In the genomic region with DNA sequence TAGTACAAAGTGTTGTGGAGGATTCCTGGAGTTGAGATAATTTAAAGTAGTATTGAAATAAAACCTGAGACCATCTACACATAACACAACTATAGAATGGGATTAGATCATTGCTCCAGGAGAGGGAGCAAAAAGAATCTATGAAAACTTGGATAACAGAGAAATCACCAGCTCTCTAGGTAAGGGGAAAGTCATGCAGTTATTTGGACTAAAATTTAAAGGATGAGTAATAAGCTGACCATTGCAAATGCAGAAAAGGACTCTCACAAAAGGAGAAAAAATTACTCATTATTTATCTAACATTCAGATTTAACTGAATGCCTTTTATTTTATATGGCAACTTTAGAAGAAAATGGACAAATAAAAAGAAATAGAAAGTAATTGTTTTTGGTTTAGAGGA, we compare ENCODE assay signal across 17 cellular contexts.
A peak's percentile ranks its signal among the peaks of the same experiment; 100 is the strongest.
DNase-seq lines count a peak whose midpoint lies in the region; ATAC-seq and TF ChIP-seq lines count a peak whose summit lies in the region.
"Had no signal": no experiment of that assay in that cellular context is flagged by ENCODE, and none has a peak within 500 bp of the region (broad histone marks: within the 10 kb centered on the region; RNA-seq: fewer than 3 reads in every experiment).

No MANE protein-coding gene starts in this region.

- no peaks in the 10 kb centered on the region for H3K36me3 ChIP-seq in GM23338 (ENCODE audit: insufficient read depth)
- no peaks in the 10 kb centered on the region for H3K36me3 ChIP-seq in trophoblast cell (ENCODE audit: control insufficient read depth in 1 of 2, insufficient read depth in 2 of 2, low read length in 2 of 2)
- H3K36me3 ChIP-seq: BE2C, BLaER1 had no signal

- no peak overlapping the region for H3K18ac ChIP-seq in trophoblast cell (ENCODE audit: low read length)

- DNase-seq in GM23338 (ENCODE audit: low spot score) (no peak), kidney glomerular epithelial cell (lab: John Stamatoyannopoulos, UW) (peak; percentile 12), trophoblast cell (no peak)
- DNase-seq: 8988T; ACHN; BE2C; C1 segment of cervical spinal cord; Caco-2; Calu3; CD4-positive, alpha-beta memory T cell; CD4-positive, CD25-positive, alpha-beta regulatory T cell; DMS79 treated with DMSO at 0.1 percent for 48 hours; GF-D8 had no signal

- H3K4me1 ChIP-seq in GM23338 (ENCODE audit: insufficient read depth): peaks cover 6% of the 10 kb centered on the region; the same call in 1 of the 2 replicates
- no peaks in the 10 kb centered on the region for H3K4me1 ChIP-seq in trophoblast cell (ENCODE audit: control insufficient read depth in 1 of 2, insufficient read depth in 2 of 2, low read length in 2 of 2)
- H3K4me1 ChIP-seq: BE2C, BLaER1, Caco-2 had no signal

- peaks cover 3% of the 10 kb centered on the region; the same call in 1 of the 3 replicates for H3K9me3 Mint-ChIP-seq in GM23338

- H3K4me3 ChIP-seq in GM23338 (no peak overlapping the region), trophoblast cell (ENCODE audit: low read depth, low read length) (no peak overlapping the region)
- H3K4me3 ChIP-seq: BLaER1 had no signal

- H3K27me3 ChIP-seq in GM23338 (ENCODE audit: insufficient read depth) (no peaks in the 10 kb centered on the region), trophoblast cell (ENCODE audit: insufficient read depth, low read length) (no peaks in the 10 kb centered on the region)
- H3K27me3 ChIP-seq: BE2C, BLaER1 had no signal

- H3F3A ChIP-seq in GM23338 (replicated peaks; ENCODE audit: low read depth): no peaks in the 10 kb centered on the region

- ATAC-seq in GM23338 (no peak), GM18498 (IDR thresholded peaks at IDR 0.05; ENCODE audit: unreplicated experiment) (no peak), HG02938 (IDR thresholded peaks at IDR 0.05; ENCODE audit: unreplicated experiment) (no peak)

- H3K9me2 ChIP-seq in GM23338 (ENCODE audit: insufficient read depth): no peaks in the 10 kb centered on the region

- no peak overlapping the region for H2BK120ac ChIP-seq in trophoblast cell (ENCODE audit: insufficient read depth, low read length, poor library complexity)

- no peak overlapping the region for H3K23ac ChIP-seq in trophoblast cell (ENCODE audit: low read length)

- no peak overlapping the region for H2AK5ac ChIP-seq in trophoblast cell (ENCODE audit: low read length)

- H3K79me1 ChIP-seq in trophoblast cell (ENCODE audit: low read length): no peaks in the 10 kb centered on the region

- H3K27ac Mint-ChIP-seq in GM23338: no peak overlapping the region
- H3K27ac Mint-ChIP-seq: CD14-positive monocyte; CD4-positive, alpha-beta memory T cell; CD4-positive, CD25-positive, alpha-beta regulatory T cell had no signal

- peaks cover 6% of the 10 kb centered on the region; the same call in 2 of the 3 replicates for H3K36me3 Mint-ChIP-seq in GM23338 (ENCODE audit: low read depth)
- H3K36me3 Mint-ChIP-seq: CD14-positive monocyte; CD4-positive, alpha-beta memory T cell; CD4-positive, CD25-positive, alpha-beta regulatory T cell had no signal

- no peak overlapping the region for H4K12ac ChIP-seq in trophoblast cell (ENCODE audit: low read depth, low read length)

- H3K4me2 ChIP-seq in GM23338 (no peak overlapping the region), trophoblast cell (ENCODE audit: low read length) (no peak overlapping the region)
- H3K4me2 ChIP-seq: BLaER1 had no signal

- H3K4me1 Mint-ChIP-seq in GM23338: peaks cover 4% of the 10 kb centered on the region
- H3K4me1 Mint-ChIP-seq: CD14-positive monocyte; CD4-positive, alpha-beta memory T cell; CD4-positive, CD25-positive, alpha-beta regulatory T cell had no signal

- H3K79me2 ChIP-seq in GM23338 (replicated peaks; ENCODE audit: insufficient read depth) (no peaks in the 10 kb centered on the region), trophoblast cell (ENCODE audit: control insufficient read depth, insufficient read depth, low read length, poor library complexity) (no peaks in the 10 kb centered on the region)

- H2BK5ac ChIP-seq in trophoblast cell (ENCODE audit: low read depth, low read length, poor library complexity): no peak overlapping the region

- no peak overlapping the region for H3K27ac ChIP-seq in GM23338 (ENCODE audit: low read depth)
- H3K27ac ChIP-seq in trophoblast cell (ENCODE audit: low read depth, low read length): no peak overlapping the region
- H3K27ac ChIP-seq: BLaER1 had no signal

- no peak for TF ChIP-seq CTCF in GM23338 (conservative IDR thresholded peaks at IDR 0.05; ENCODE audit: low read depth in 2 of 2)

- H2AFZ ChIP-seq in GM23338: peak overlapping the region; percentile 30; the same call in 1 of the 2 replicates
- H2AFZ ChIP-seq in trophoblast cell (ENCODE audit: insufficient read depth, low read length, poor library complexity): no peak overlapping the region

- H3K27me3 Mint-ChIP-seq in GM23338 (ENCODE audit: insufficient read depth, low read depth, poor library complexity): no peaks in the 10 kb centered on the region
- H3K27me3 Mint-ChIP-seq: CD4-positive, alpha-beta memory T cell; CD4-positive, CD25-positive, alpha-beta regulatory T cell had no signal

- no peak overlapping the region for H3K4ac ChIP-seq in trophoblast cell (ENCODE audit: low read depth, low read length)

- H3K4me3 Mint-ChIP-seq in GM23338: no peak overlapping the region
- H3K4me3 Mint-ChIP-seq: CD14-positive monocyte; CD4-positive, alpha-beta memory T cell; CD4-positive, CD25-positive, alpha-beta regulatory T cell had no signal

- H3K9ac ChIP-seq in trophoblast cell (ENCODE audit: low read length): no peak overlapping the region
- H3K9ac ChIP-seq: BLaER1 had no signal

- no peak overlapping the region for H4K91ac ChIP-seq in trophoblast cell (ENCODE audit: low read depth, low read length)

- H4K20me1 ChIP-seq in GM23338 (replicated peaks; ENCODE audit: insufficient read depth): no peaks in the 10 kb centered on the region
- H4K20me1 ChIP-seq: BLaER1 had no signal

- H3K14ac ChIP-seq in trophoblast cell (ENCODE audit: low read length): no peak overlapping the region

- H2BK12ac ChIP-seq in trophoblast cell (ENCODE audit: low read length): no peak overlapping the region

- no peaks in the 10 kb centered on the region for H3K9me3 ChIP-seq in trophoblast cell (ENCODE audit: insufficient read depth, low read depth, low read length)
- H3K9me3 ChIP-seq: BE2C, BLaER1, Caco-2 had no signal

- H4K8ac ChIP-seq in trophoblast cell (ENCODE audit: low read depth, low read length): no peak overlapping the region

TF ChIP-seq in GM23338, 12 proteins besides CTCF, POLR2A, EP300 and RAD21:
- TF ChIP-seq STAT1 (IDR thresholded peaks at IDR 0.05; ENCODE audit: unreplicated experiment): no peak
- TF ChIP-seq, protein P1, sequence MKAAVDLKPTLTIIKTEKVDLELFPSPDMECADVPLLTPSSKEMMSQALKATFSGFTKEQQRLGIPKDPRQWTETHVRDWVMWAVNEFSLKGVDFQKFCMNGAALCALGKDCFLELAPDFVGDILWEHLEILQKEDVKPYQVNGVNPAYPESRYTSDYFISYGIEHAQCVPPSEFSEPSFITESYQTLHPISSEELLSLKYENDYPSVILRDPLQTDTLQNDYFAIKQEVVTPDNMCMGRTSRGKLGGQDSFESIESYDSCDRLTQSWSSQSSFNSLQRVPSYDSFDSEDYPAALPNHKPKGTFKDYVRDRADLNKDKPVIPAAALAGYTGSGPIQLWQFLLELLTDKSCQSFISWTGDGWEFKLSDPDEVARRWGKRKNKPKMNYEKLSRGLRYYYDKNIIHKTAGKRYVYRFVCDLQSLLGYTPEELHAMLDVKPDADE (IDR thresholded peaks at IDR 0.05): no peak
- TF ChIP-seq, protein P2, sequence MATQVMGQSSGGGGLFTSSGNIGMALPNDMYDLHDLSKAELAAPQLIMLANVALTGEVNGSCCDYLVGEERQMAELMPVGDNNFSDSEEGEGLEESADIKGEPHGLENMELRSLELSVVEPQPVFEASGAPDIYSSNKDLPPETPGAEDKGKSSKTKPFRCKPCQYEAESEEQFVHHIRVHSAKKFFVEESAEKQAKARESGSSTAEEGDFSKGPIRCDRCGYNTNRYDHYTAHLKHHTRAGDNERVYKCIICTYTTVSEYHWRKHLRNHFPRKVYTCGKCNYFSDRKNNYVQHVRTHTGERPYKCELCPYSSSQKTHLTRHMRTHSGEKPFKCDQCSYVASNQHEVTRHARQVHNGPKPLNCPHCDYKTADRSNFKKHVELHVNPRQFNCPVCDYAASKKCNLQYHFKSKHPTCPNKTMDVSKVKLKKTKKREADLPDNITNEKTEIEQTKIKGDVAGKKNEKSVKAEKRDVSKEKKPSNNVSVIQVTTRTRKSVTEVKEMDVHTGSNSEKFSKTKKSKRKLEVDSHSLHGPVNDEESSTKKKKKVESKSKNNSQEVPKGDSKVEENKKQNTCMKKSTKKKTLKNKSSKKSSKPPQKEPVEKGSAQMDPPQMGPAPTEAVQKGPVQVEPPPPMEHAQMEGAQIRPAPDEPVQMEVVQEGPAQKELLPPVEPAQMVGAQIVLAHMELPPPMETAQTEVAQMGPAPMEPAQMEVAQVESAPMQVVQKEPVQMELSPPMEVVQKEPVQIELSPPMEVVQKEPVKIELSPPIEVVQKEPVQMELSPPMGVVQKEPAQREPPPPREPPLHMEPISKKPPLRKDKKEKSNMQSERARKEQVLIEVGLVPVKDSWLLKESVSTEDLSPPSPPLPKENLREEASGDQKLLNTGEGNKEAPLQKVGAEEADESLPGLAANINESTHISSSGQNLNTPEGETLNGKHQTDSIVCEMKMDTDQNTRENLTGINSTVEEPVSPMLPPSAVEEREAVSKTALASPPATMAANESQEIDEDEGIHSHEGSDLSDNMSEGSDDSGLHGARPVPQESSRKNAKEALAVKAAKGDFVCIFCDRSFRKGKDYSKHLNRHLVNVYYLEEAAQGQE (IDR thresholded peaks at IDR 0.05; ENCODE audit: unreplicated experiment): no peak
- no peak for TF ChIP-seq EZH2 (IDR thresholded peaks at IDR 0.05; ENCODE audit: low read depth, unreplicated experiment)
- TF ChIP-seq ZNF331 (CRISPR knock-in tag; IDR thresholded peaks at IDR 0.05; ENCODE audit: low read depth): no peak
- TF ChIP-seq JUNB (IDR thresholded peaks at IDR 0.05; ENCODE audit: unreplicated experiment): no peak
TF ChIP-seq in GM23338: peak in this region for 0.
